Comparison of ENCODE assay signal across 23 cellular contexts in the genomic region with DNA sequence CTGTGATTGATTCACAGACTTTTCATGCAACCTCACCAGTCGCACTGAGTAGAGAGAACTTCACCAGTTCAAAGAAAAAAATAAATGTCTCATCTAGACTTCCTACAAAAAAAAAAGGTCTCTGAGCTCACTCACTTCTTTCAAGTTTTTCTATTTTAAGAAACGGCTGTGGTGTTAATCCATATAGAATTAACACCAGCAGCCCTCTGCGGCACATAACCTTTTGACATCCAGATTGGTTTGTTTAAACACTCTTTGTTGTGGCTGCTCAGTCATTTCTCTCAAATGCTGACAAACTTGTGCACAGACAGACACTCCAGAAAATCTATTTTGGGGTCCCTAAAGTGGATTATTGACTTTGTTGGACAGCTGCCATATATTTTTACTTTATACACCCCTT.
"Had no signal": no experiment of that assay in that cellular context is flagged by ENCODE, and none has a peak within 500 bp of the region (broad histone marks: within the 10 kb centered on the region; RNA-seq: fewer than 3 reads in every experiment).

No MANE protein-coding gene starts in this region.

- DNase-seq: effector memory CD8-positive, alpha-beta T cell; gastrocnemius medialis; heart right ventricle; hypothalamus; kidney glomerular epithelial cell; mammary epithelial cell; natural killer cell; psoas muscle; retina; sigmoid colon; small intestine; stimulated activated CD4-positive, alpha-beta T cell treated with anti-CD3 and anti-CD28 coated beads, Interleukin-2, amount 100 ng/mL, for 48 hours; stimulated activated naive CD8-positive, alpha-beta T cell treated with anti-CD3 and anti-CD28 coated beads, Interleukin-15, Interleukin-2, amounts not matched to agents 100 U/mL and 50 U/mL, for 24 hours; thyroid gland; uterus had no signal

- H3K9me3 Mint-ChIP-seq: type B pancreatic cell had no signal

- H3K9ac ChIP-seq: parathyroid adenoma had no signal

- H3K4me1 Mint-ChIP-seq: natural killer cell had no signal

- H3K4me1 ChIP-seq: esophagus muscularis mucosa, gastrocnemius medialis, heart right ventricle, parathyroid adenoma, psoas muscle, sigmoid colon, suprapubic skin, thyroid gland, uterus had no signal

- H3K79me2 ChIP-seq: parathyroid adenoma had no signal

- H3K36me3 ChIP-seq: esophagus muscularis mucosa, gastrocnemius medialis, heart right ventricle, sigmoid colon, suprapubic skin, thyroid gland, uterus had no signal

- H3K36me3 Mint-ChIP-seq: natural killer cell, type B pancreatic cell had no signal

- H3K27me3 ChIP-seq: esophagus muscularis mucosa, gastrocnemius medialis, heart right ventricle, sigmoid colon, suprapubic skin, thyroid gland, uterus had no signal

- FAIRE-seq: colon, islet of Langerhans, small intestine had no signal

- H3K4me3 ChIP-seq: esophagus muscularis mucosa, gastrocnemius medialis, heart right ventricle, psoas muscle, sigmoid colon, suprapubic skin, thyroid gland, uterus had no signal

- H3K9me3 ChIP-seq: esophagus muscularis mucosa, gastrocnemius medialis, heart right ventricle, psoas muscle, sigmoid colon, suprapubic skin, thyroid gland, uterus had no signal

- H2AFZ ChIP-seq: parathyroid adenoma had no signal

- H3K27me3 Mint-ChIP-seq: dendritic cell treated with granulocyte-macrophage colony-stimulating factor and Interleukin-4, amounts not matched to agents 40 ng/mL and 50 ng/mL, for 4 days; effector memory CD8-positive, alpha-beta T cell had no signal

- ATAC-seq: effector memory CD8-positive, alpha-beta T cell; gastrocnemius medialis; heart right ventricle; psoas muscle; stimulated activated naive CD8-positive, alpha-beta T cell treated with anti-CD3 and anti-CD28 coated beads, Interleukin-15, Interleukin-2, amounts not matched to agents 100 U/mL and 50 U/mL, for 24 hours had no signal

- H3K27ac Mint-ChIP-seq: dendritic cell treated with granulocyte-macrophage colony-stimulating factor and Interleukin-4, amounts not matched to agents 40 ng/mL and 50 ng/mL, for 4 days; effector memory CD8-positive, alpha-beta T cell; natural killer cell; type B pancreatic cell had no signal

- H3K4me3 Mint-ChIP-seq: dendritic cell treated with granulocyte-macrophage colony-stimulating factor and Interleukin-4, amounts not matched to agents 40 ng/mL and 50 ng/mL, for 4 days; effector memory CD8-positive, alpha-beta T cell; natural killer cell; type B pancreatic cell had no signal

- H3K27ac ChIP-seq: epithelial cell of prostate, esophagus muscularis mucosa, gastrocnemius medialis, heart right ventricle, parathyroid adenoma, psoas muscle, sigmoid colon, suprapubic skin, thyroid gland, uterus had no signal
